ENCODE assay signal across 19 cellular contexts in the genomic region with DNA sequence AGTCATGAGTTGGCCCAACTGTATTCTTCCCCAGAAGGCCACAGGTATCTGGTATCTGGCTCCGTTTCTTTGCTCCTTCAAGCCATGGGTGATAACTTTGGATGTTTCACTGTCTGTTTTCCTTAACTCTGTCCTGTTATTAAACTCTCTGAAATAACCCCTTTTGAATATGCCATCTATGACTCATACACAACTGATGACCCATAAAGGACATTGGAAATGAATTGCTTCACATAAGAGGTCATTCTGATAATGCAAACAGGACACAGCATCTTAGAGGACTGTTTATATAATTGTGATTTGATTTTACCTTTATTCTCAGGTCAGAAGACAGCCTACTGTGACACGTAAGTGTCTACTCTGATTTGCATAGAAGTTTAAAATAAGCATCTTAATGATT.
DNase-seq lines count a peak whose midpoint lies in the region; ATAC-seq lines count a peak whose summit lies in the region.
"Had no signal": no experiment of that assay in that cellular context is flagged by ENCODE, and none has a peak within 500 bp of the region (broad histone marks: within the 10 kb centered on the region; RNA-seq: fewer than 3 reads in every experiment).

No MANE protein-coding gene starts in this region.

- peak; percentile 21 for DNase-seq in COLO829 (ENCODE audit: low spot score)
- peak; percentile 45 for DNase-seq in ELR (ENCODE audit: low read depth)
- peak; percentile 20 for DNase-seq in RKO (ENCODE audit: low spot score)
- DNase-seq in iris pigment epithelial cell (ENCODE audit: low read depth), result peak; percentile 38
- DNase-seq in NCI-H146 treated with DMSO at 0.1 percent for 48 hours (lab: John Stamatoyannopoulos, UW; ENCODE audit: unreplicated experiment), result no peak
- no peak for DNase-seq in superior temporal gyrus (ENCODE audit: extremely low spot score)
- DNase-seq: CD4-positive, CD25-positive, alpha-beta regulatory T cell; H7; Kasumi-1; MG63; NCI-H1105 treated with DMSO at 0.1 percent for 48 hours; NCI-H146; NCI-H2029; NCI-H69; SHP77; SW 1271 had no signal

- ATAC-seq in GM18858 (IDR thresholded peaks at IDR 0.05; ENCODE audit: unreplicated experiment), result no peak
- ATAC-seq: HepG2, K562 had no signal

Comparison
In these comparisons a context has a peak if more than half of its experiments do, and no peak if none do; other contexts are left out.
1. DNase-seq: peak in COLO829 (single experiment), ELR (single experiment), RKO (single experiment) and iris pigment epithelial cell (single experiment); none in NCI-H146 treated with DMSO at 0.1 percent for 48 hours (single experiment) and superior temporal gyrus (single experiment).